25 cellular contexts compared by ENCODE assay signal in the genomic region with DNA sequence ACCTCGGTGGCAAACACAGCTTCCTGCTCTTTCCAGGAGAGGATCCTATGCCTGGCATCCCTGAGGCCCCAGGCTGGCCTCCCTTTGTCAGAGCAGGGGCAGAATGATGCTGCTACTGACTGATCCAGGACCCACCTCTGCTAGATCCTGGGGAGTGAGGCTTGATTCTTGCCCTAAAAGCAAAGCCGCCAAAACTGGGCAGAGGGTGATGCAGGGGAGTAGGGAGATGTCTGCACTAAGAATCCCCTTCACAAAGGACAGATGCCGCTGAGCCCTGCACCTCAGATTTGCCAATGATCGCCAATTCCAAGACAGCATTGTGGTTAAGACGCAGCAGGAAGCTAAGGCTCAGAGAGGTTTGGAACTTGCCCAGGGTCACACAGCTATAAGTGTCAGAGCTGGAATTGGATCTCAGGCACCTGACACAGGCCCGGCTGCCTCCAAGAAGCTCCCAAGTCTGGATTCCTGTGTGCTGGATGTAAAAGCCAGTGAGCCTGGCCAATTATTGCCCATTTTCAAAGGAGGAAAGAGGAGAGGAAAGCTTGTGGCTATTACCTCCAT.
"Had no signal": no experiment of that assay in that cellular context is flagged by ENCODE, and none has a peak within 500 bp of the region (broad histone marks: within the 10 kb centered on the region; RNA-seq: fewer than 3 reads in every experiment).

No MANE protein-coding gene starts in this region.

- H3K9ac ChIP-seq: parathyroid adenoma had no signal

- H3K36me3 Mint-ChIP-seq: memory B cell; mesothelial cell of epicardium; natural killer cell; stimulated activated naive B cell treated with anti-CD40 and anti-IgM and Interleukin-4, amounts not matched to agents 10 μg/mL and 1 μg/mL and 100 μg/mL, for 72 hours had no signal

- H3K4me3 ChIP-seq: colonic mucosa, left ventricle myocardium inferior, lower lobe of right lung, psoas muscle, skin epidermis, stomach, thoracic aorta, transverse colon had no signal

- H3K9me3 ChIP-seq: colonic mucosa, left ventricle myocardium inferior, lower lobe of right lung, psoas muscle, stomach, thoracic aorta, transverse colon had no signal

- ATAC-seq: foreskin keratinocyte; left cardiac atrium; lower lobe of right lung; natural killer cell; psoas muscle; sciatic nerve; stimulated activated naive B cell treated with anti-CD40 and anti-IgM and Interleukin-4, amounts not matched to agents 10 μg/mL and 1 μg/mL and 100 μg/mL, for 72 hours had no signal

- DNase-seq: colonic mucosa; dermis blood vessel endothelial cell; erythroblast; foreskin keratinocyte; kidney; left cardiac atrium; left ventricle myocardium inferior; lower lobe of right lung; natural killer cell; retina; stimulated activated CD4-positive, alpha-beta T cell treated with anti-CD3 and anti-CD28 coated beads, Interleukin-2, amount 100 ng/mL, for 24 hours; stimulated activated CD4-positive, alpha-beta T cell treated with anti-CD3 and anti-CD28 coated beads, Interleukin-4, amount 100 ng/mL, for 4 hours; stimulated activated naive B cell treated with anti-CD40 and anti-IgM and Interleukin-4, amounts not matched to agents 10 μg/mL and 1 μg/mL and 100 μg/mL, for 72 hours; stomach; substantia nigra; transverse colon had no signal

- H3K9me3 Mint-ChIP-seq: memory B cell; mesothelial cell of epicardium; natural killer cell; neural crest cell; stimulated activated naive B cell treated with anti-CD40 and anti-IgM and Interleukin-4, amounts not matched to agents 10 μg/mL and 1 μg/mL and 100 μg/mL, for 72 hours had no signal

- H3K79me2 ChIP-seq: parathyroid adenoma had no signal

- H3K4me1 ChIP-seq: colonic mucosa, foreskin keratinocyte, left ventricle myocardium inferior, lower lobe of right lung, parathyroid adenoma, psoas muscle, stomach, transverse colon had no signal

- H3K4me3 Mint-ChIP-seq: memory B cell; mesothelial cell of epicardium; natural killer cell; neural crest cell; stimulated activated naive B cell treated with anti-CD40 and anti-IgM and Interleukin-4, amounts not matched to agents 10 μg/mL and 1 μg/mL and 100 μg/mL, for 72 hours had no signal

- H2AFZ ChIP-seq: parathyroid adenoma had no signal

- H3K36me3 ChIP-seq: colonic mucosa, left ventricle myocardium inferior, lower lobe of right lung, stomach, thoracic aorta, transverse colon had no signal

- H3K27me3 ChIP-seq: colonic mucosa, foreskin keratinocyte, transverse colon had no signal

- FAIRE-seq: endothelial cell of umbilical vein, kidney had no signal

- H3K27ac ChIP-seq: colonic mucosa, foreskin keratinocyte, left ventricle myocardium inferior, lower lobe of right lung, parathyroid adenoma, psoas muscle, skin epidermis, stomach, thoracic aorta, transverse colon had no signal

- H3K27ac Mint-ChIP-seq: memory B cell; mesothelial cell of epicardium; natural killer cell; stimulated activated naive B cell treated with anti-CD40 and anti-IgM and Interleukin-4, amounts not matched to agents 10 μg/mL and 1 μg/mL and 100 μg/mL, for 72 hours had no signal
